8 cellular contexts compared by ENCODE assay signal in genomic region chr7:36366649-36367560, GRCh38. TPM values are rescaled to one million over a fixed set of nuclear protein-coding genes. Genes with fewer than 3 reads are reported as not detected.
DNase-seq lines count a peak whose midpoint lies in the region; ATAC-seq and TF ChIP-seq lines count a peak whose summit lies in the region.

No MANE protein-coding gene starts in this region.

- no peaks in the 10 kb centered on the region for H3K27me3 Mint-ChIP-seq in T-helper 17 cell

- H3K9me3 ChIP-seq in T-helper 17 cell (ENCODE audit: control insufficient read depth, low read length, poor library complexity, severe bottlenecking) (no peaks in the 10 kb centered on the region), right cardiac atrium (ENCODE audit: control insufficient read depth, low read length) (no peaks in the 10 kb centered on the region), psoas muscle (no peaks in the 10 kb centered on the region)

- in situ Hi-C loops in GM13977 (cut with MboI; ENCODE audit: low pct_unique_long_range_greater_than_20kb, low sequenced_read_pairs, unreplicated experiment) = no loop called here

- WGBS in right cardiac atrium = under 1% methylated on average over 99 of the region's 99 CpGs
- 1% methylated on average over 86 to 99 of the region's 99 CpGs for WGBS in psoas muscle, 3 donors
- WGBS in urinary bladder = under 1% methylated on average over 99 of the region's 99 CpGs

- H3K27ac ChIP-seq in right cardiac atrium (ENCODE audit: low read length) (no peak overlapping the region), psoas muscle (peak overlapping the region; percentile 65), urinary bladder (ENCODE audit: low read depth) (no peak overlapping the region)

- H3K27me3 ChIP-seq in right cardiac atrium (ENCODE audit: control insufficient read depth, insufficient read depth) = no peaks in the 10 kb centered on the region
- no peaks in the 10 kb centered on the region for H3K27me3 ChIP-seq in psoas muscle (ENCODE audit: insufficient read depth in 3 of 3, low read length in 2 of 3)

- H3K36me3 ChIP-seq in psoas muscle (ENCODE audit: insufficient read depth in 1 of 2, low read depth in 1 of 2) (no peaks in the 10 kb centered on the region), urinary bladder (ENCODE audit: insufficient read depth) (no peaks in the 10 kb centered on the region)

- intact Hi-C loops in right cardiac atrium (cut with DNase I) (no loop called here), psoas muscle (cut with DNase I) (no loop called here)

- peaks cover 2% of the 10 kb centered on the region for H3K36me3 Mint-ChIP-seq in T-helper 17 cell (ENCODE audit: low read depth)

- DNase-seq in GM13977 (ENCODE audit: low spot score) = peak; percentile 96
- DNase-seq in NCI-H146 (lab: John Stamatoyannopoulos, UW) = peak; percentile 93
- DNase-seq in T-helper 17 cell = peak; percentile 88 to 94 (median 91)
- DNase-seq in anterior cingulate cortex (lab: John Stamatoyannopoulos, UW) = peak; percentile 29 to 93 (median 86)
- DNase-seq in right cardiac atrium = peak; percentile 89 to 95 (median 95)
- peak; percentile 89 to 94 for DNase-seq in psoas muscle

- TF ChIP-seq CTCF in GM13977 (IDR thresholded peaks at IDR 0.05; ENCODE audit: extremely low read depth, insufficient read depth, missing control alignments) (peak; percentile 95), psoas muscle (IDR thresholded peaks at IDR 0.05) (peak; percentile 89)

- H3K4me3 ChIP-seq in right cardiac atrium (ENCODE audit: low read length) (peak overlapping the region; percentile 73), psoas muscle (peak overlapping the region; percentile 90), urinary bladder (ENCODE audit: low read depth, low read length) (peak overlapping the region; percentile 86)

- H3K4me3 Mint-ChIP-seq in T-helper 17 cell = peak overlapping the region; percentile 87

- peak; percentile 99 for ATAC-seq in HG02885 (IDR thresholded peaks at IDR 0.05; ENCODE audit: poor library complexity, unreplicated experiment)
- ATAC-seq in T-helper 17 cell = peak; percentile 96
- peak; percentile 99 for ATAC-seq in right cardiac atrium
- peak; percentile 99 for ATAC-seq in psoas muscle

- peak overlapping the region; percentile 34 for H3K27ac Mint-ChIP-seq in T-helper 17 cell

- no peaks in the 10 kb centered on the region for H3K4me1 Mint-ChIP-seq in T-helper 17 cell

- H3K4me1 ChIP-seq in right cardiac atrium (ENCODE audit: control insufficient read depth, insufficient read depth, low read length) (no peaks in the 10 kb centered on the region), psoas muscle (no peaks in the 10 kb centered on the region), urinary bladder (ENCODE audit: insufficient read depth) (no peaks in the 10 kb centered on the region)

RNA-seq across cellular contexts. Expression of gene ANLN, which starts 22.8 kb away (rescaled TPM):
- total RNA-seq in T-helper 17 cell = under 1 TPM; 0.39 to 0.52 TPM
- total RNA-seq in right cardiac atrium = 1 to 10 TPM; 1.4 to 4.1 (median 3.5) TPM
- polyA plus RNA-seq in right cardiac atrium = 0.77 TPM
- total RNA-seq in psoas muscle = 1 to 10 TPM in 3 of 4 donors, under 1 TPM in 1; 0.41 to 2.4 (median 1.1) TPM
- polyA plus RNA-seq in psoas muscle = under 1 TPM; 0.11 to 0.52 (median 0.13) TPM
- 66.0 TPM for total RNA-seq in urinary bladder
- 1.4 TPM for polyA plus RNA-seq in urinary bladder

Comparison
In these comparisons a context has a peak if more than half of its experiments do, and no peak if none do; other contexts are left out.
1. RNA of gene ANLN, which starts 22.8 kb away (total RNA-seq): 66.0 TPM in urinary bladder (single experiment); 1.4 to 4.1 TPM in right cardiac atrium, 0.41 to 2.4 TPM in psoas muscle and 0.39 to 0.52 TPM in T-helper 17 cell; every median in the first group is over 10 times any median in the second.
2. Peak in every context shown above with its lines, with median percentiles within 50 percentile points of each other: DNase-seq, ATAC-seq and H3K4me3 ChIP-seq.